8 cellular contexts compared by ENCODE assay signal in genomic region chrX:66638591-66639500, GRCh38. TPM values are rescaled to one million over a fixed set of nuclear protein-coding genes. Genes with fewer than 3 reads are reported as not detected.
DNase-seq lines count a peak whose midpoint lies in the region; ATAC-seq and TF ChIP-seq lines count a peak whose summit lies in the region.

Gene EDA2R (minus strand): TSS chrX:66639078. CDS start chrX:66616020, 23,058 bp downstream.

- WGBS in urinary bladder = 4% methylated on average over 31 of the region's 32 CpGs

- no peaks in the 10 kb centered on the region for H3K9me3 Mint-ChIP-seq in activated CD8-positive, alpha-beta T cell treated with anti-CD3 and anti-CD28 coated beads for 36 hours
- H3K9me3 Mint-ChIP-seq in neural progenitor cell = peaks cover 5% of the 10 kb centered on the region

- no peaks in the 10 kb centered on the region for H3K27me3 Mint-ChIP-seq in activated CD8-positive, alpha-beta T cell treated with anti-CD3 and anti-CD28 coated beads for 36 hours
- peaks cover 2% of the 10 kb centered on the region for H3K27me3 Mint-ChIP-seq in neural progenitor cell (ENCODE audit: insufficient read depth, low read depth)

- H3K4me1 ChIP-seq in neural progenitor cell (peaks cover 10% of the 10 kb centered on the region), urinary bladder (ENCODE audit: insufficient read depth) (no peaks in the 10 kb centered on the region)

- no peaks in the 10 kb centered on the region for H3K27me3 ChIP-seq in neural progenitor cell

- no peak within 1 kb of the TSS for H3K9ac ChIP-seq in neural progenitor cell

- peaks cover 9% of the 10 kb centered on the region for H3K79me2 ChIP-seq in neural progenitor cell (ENCODE audit: low read depth)

- no peaks in the 10 kb centered on the region for H4K20me1 ChIP-seq in neural progenitor cell (ENCODE audit: low read depth)

- no peak for TF ChIP-seq CTCF in activated CD8-positive, alpha-beta T cell treated with anti-CD3 and anti-CD28 coated beads for 36 hours (IDR thresholded peaks at IDR 0.05)
- TF ChIP-seq CTCF in neural progenitor cell (IDR thresholded peaks at IDR 0.05) = no peak

- intact Hi-C loops in activated CD8-positive, alpha-beta T cell treated with anti-CD3 and anti-CD28 coated beads for 36 hours (cut with micrococcal nuclease) = no loop called here

- POLR2A ChIA-PET in activated CD8-positive, alpha-beta T cell treated with anti-CD3 and anti-CD28 coated beads for 36 hours (lab: Charles Lee) = no interaction called here

- H3K4me3 Mint-ChIP-seq in activated CD8-positive, alpha-beta T cell treated with anti-CD3 and anti-CD28 coated beads for 36 hours = peak within 1 kb of the TSS; percentile 66
- H3K4me3 Mint-ChIP-seq in neural progenitor cell = peak within 1 kb of the TSS; percentile 83

- H3K36me3 Mint-ChIP-seq in activated CD8-positive, alpha-beta T cell treated with anti-CD3 and anti-CD28 coated beads for 36 hours (ENCODE audit: low read depth) = no peaks in the 10 kb centered on the region
- no peaks in the 10 kb centered on the region for H3K36me3 Mint-ChIP-seq in neural progenitor cell

- peak within 1 kb of the TSS; percentile 54 for H3K4me3 ChIP-seq in neural progenitor cell
- H3K4me3 ChIP-seq in urinary bladder (ENCODE audit: low read depth, low read length) = peak within 1 kb of the TSS; percentile 43

- H3K4me2 ChIP-seq in neural progenitor cell = peak within 1 kb of the TSS; percentile 72

- CTCF ChIA-PET in activated CD8-positive, alpha-beta T cell treated with anti-CD3 and anti-CD28 coated beads for 36 hours (lab: Charles Lee) = interaction anchor here (1.2 to 1.5 kb wide), 2 partner anchors 12 to 16 kb away, joined by 3 read pairs; no protein-coding TSS in a partner anchor

- H3K27ac ChIP-seq in neural progenitor cell (no peak within 1 kb of the TSS), urinary bladder (ENCODE audit: low read depth) (no peak within 1 kb of the TSS)

- H3F3A ChIP-seq in neural progenitor cell (ENCODE audit: low read depth) = peaks cover 6% of the 10 kb centered on the region

- peak within 1 kb of the TSS; percentile 42 for H2AFZ ChIP-seq in neural progenitor cell (replicated peaks)

- no peaks in the 10 kb centered on the region for H3K9me3 ChIP-seq in neural progenitor cell (ENCODE audit: low read depth)

- H3K36me3 ChIP-seq in neural progenitor cell (no peaks in the 10 kb centered on the region), urinary bladder (ENCODE audit: insufficient read depth) (no peaks in the 10 kb centered on the region)

- peaks cover 8% of the 10 kb centered on the region for H3K4me1 Mint-ChIP-seq in activated CD8-positive, alpha-beta T cell treated with anti-CD3 and anti-CD28 coated beads for 36 hours (ENCODE audit: low read depth)
- peaks cover 9% of the 10 kb centered on the region for H3K4me1 Mint-ChIP-seq in neural progenitor cell

- DNase-seq in D341Med (ENCODE audit: low spot score) (peak; percentile 21), fibroblast of gingiva (ENCODE audit: low read depth) (peak; percentile 71), neural progenitor cell (ENCODE audit: low spot score) (peak; percentile 83), germinal center (ENCODE audit: low spot score) (no peak)
- DNase-seq in activated CD8-positive, alpha-beta T cell treated with anti-CD3 and anti-CD28 coated beads for 36 hours = peak; percentile 51

- ATAC-seq in GM19438 (IDR thresholded peaks at IDR 0.05; ENCODE audit: low read depth, unreplicated experiment) (peak; percentile 83), HG03439 (IDR thresholded peaks at IDR 0.05; ENCODE audit: unreplicated experiment) (peak; percentile 84)
- ATAC-seq in activated CD8-positive, alpha-beta T cell treated with anti-CD3 and anti-CD28 coated beads for 36 hours = peak; percentile 95

- H3K27ac Mint-ChIP-seq in activated CD8-positive, alpha-beta T cell treated with anti-CD3 and anti-CD28 coated beads for 36 hours = peak within 1 kb of the TSS; percentile 59
- no peak within 1 kb of the TSS for H3K27ac Mint-ChIP-seq in neural progenitor cell

RNA-seq across cellular contexts. Expression of gene EDA2R, which starts in this region (rescaled TPM):
- 1 to 10 TPM; 1.2 to 1.8 TPM for total RNA-seq in activated CD8-positive, alpha-beta T cell treated with anti-CD3 and anti-CD28 coated beads for 36 hours
- total RNA-seq in neural progenitor cell (ENCODE audit: low replicate concordance) (8.0 and 8.8 TPM in 2 replicates), urinary bladder (1.7 TPM)
- 0.35 TPM for polyA plus RNA-seq in urinary bladder
